ENCODE assay signal across 11 cellular contexts in genomic region chr6:148780918-148781436, GRCh38. TPM values are rescaled to one million over a fixed set of nuclear protein-coding genes. Genes with fewer than 3 reads are reported as not detected.
A peak's percentile ranks its signal among the peaks of the same experiment; 100 is the strongest.
DNase-seq lines count a peak whose midpoint lies in the region; ATAC-seq and TF ChIP-seq lines count a peak whose summit lies in the region.
"Had no signal": no experiment of that assay in that cellular context is flagged by ENCODE, and none has a peak within 500 bp of the region (broad histone marks: within the 10 kb centered on the region; RNA-seq: fewer than 3 reads in every experiment).

No MANE protein-coding gene starts in this region.

- H3K4me3 ChIP-seq in epithelial cell of proximal tubule (ENCODE audit: low read depth, low read length) = no peak overlapping the region
- H3K4me3 ChIP-seq: K562 had no signal

- ATAC-seq in GM18520 (IDR thresholded peaks at IDR 0.05; ENCODE audit: unreplicated experiment) (peak; percentile 80), GM21381 (IDR thresholded peaks at IDR 0.05; ENCODE audit: unreplicated experiment) (peak; percentile 97), HG03103 (IDR thresholded peaks at IDR 0.05; ENCODE audit: low read depth, unreplicated experiment) (peak; percentile 91)
- ATAC-seq: K562 had no signal

- no peak for DNase-seq in epithelial cell of proximal tubule (ENCODE audit: low read depth)
- no peak for DNase-seq in NCI-H2227 (lab: John Stamatoyannopoulos, UW; ENCODE audit: unreplicated experiment)
- DNase-seq in NCI-H748 treated with DMSO at 0.1 percent for 48 hours (lab: John Stamatoyannopoulos, UW) = no peak
- no peak for DNase-seq in DMS 273 treated with DMSO at 0.1 percent for 48 hours (lab: John Stamatoyannopoulos, UW)
- DNase-seq in activated CD4-positive, alpha-beta T cell treated with anti-CD3 and anti-CD28 coated beads for 1 hour = no peak
- DNase-seq: activated CD4-positive, alpha-beta T cell treated with anti-CD3 and anti-CD28 coated beads for 4 hours; GDM1 had no signal

- peak; percentile 4 for TF ChIP-seq CTCF in epithelial cell of proximal tubule (conservative IDR thresholded peaks at IDR 0.05; ENCODE audit: low read depth, low read length)

RNA-seq across cellular contexts. Expression of gene UST, which starts 34.1 kb away (rescaled TPM):
- total RNA-seq in epithelial cell of proximal tubule = 1.1 TPM in 2 replicates
